12 cellular contexts compared by ENCODE assay signal in the genomic region with DNA sequence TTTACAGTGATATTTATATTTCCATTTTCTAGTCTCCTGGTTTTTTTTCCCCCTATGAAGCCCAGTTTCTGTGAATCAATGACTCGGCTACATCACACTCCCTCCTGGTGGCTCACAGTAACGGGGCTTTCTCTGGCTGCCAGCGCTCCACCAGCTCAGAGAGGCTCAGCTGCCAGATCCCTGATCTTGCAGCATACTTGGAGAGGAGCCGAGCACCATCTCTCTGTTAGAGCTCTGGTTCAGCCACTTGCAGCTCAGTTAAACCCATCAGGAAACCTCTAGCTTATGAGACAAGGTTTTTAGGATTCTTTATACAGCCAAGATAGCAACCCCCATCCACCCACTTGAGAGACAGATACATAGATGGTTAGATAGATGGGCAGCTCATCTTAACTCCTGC.
A peak's percentile ranks its signal among the peaks of the same experiment; 100 is the strongest.
DNase-seq lines count a peak whose midpoint lies in the region; ATAC-seq and TF ChIP-seq lines count a peak whose summit lies in the region.
"Had no signal": no experiment of that assay in that cellular context is flagged by ENCODE, and none has a peak within 500 bp of the region (broad histone marks: within the 10 kb centered on the region; RNA-seq: fewer than 3 reads in every experiment).

No MANE protein-coding gene starts in this region.

- no peaks in the 10 kb centered on the region for H3K36me3 ChIP-seq in heart left ventricle
- H3K36me3 ChIP-seq: ovary had no signal

- H3K4me3 ChIP-seq in AG09309 (ENCODE audit: control insufficient read depth, low read depth, low read length) (peak overlapping the region; percentile 43; the same call in 1 of the 2 replicates), heart left ventricle (peak overlapping the region in 1 of 12 donors; percentile 36)
- H3K4me3 ChIP-seq: A549, ovary had no signal

- H3K27ac ChIP-seq in angular gyrus (ENCODE audit: low read depth, low read length) (peak overlapping the region; percentile 73), heart left ventricle (no peak overlapping the region)
- H3K27ac ChIP-seq: A549, ovary had no signal

- peaks cover 0 to 22% (median 10%) of the 10 kb centered on the region in 12 donors for H3K4me1 ChIP-seq in heart left ventricle

- intact Hi-C loops in heart left ventricle (cut with DNase I), result loop anchor here in 1 of 10 donors (10.0 kb wide), 1 partner anchor 102 kb away; no protein-coding TSS in a partner anchor

- WGBS in heart left ventricle, 4 donors, result 30 to 60% (median 52%) methylated on average over 4 of the region's 4 CpGs

- TF ChIP-seq POLR2A in heart left ventricle (IDR thresholded peaks at IDR 0.05), result no peak

- no peaks in the 10 kb centered on the region for H3K9me3 ChIP-seq in heart left ventricle
- H3K9me3 ChIP-seq: A549, ovary had no signal

- no peaks in the 10 kb centered on the region for H3K27me3 ChIP-seq in heart left ventricle
- H3K27me3 ChIP-seq: ovary had no signal

- TF ChIP-seq CTCF in AG09309 (IDR thresholded peaks at IDR 0.05; ENCODE audit: control insufficient read depth, insufficient read depth, low read depth, low read length, missing control alignments), result peak; percentile 13
- no peak for TF ChIP-seq CTCF in heart left ventricle (IDR thresholded peaks at IDR 0.05)
- TF ChIP-seq CTCF in omental fat pad (IDR thresholded peaks at IDR 0.05), result no peak

- ATAC-seq in heart left ventricle, result peak; percentile 50 to 80 (median 64)
- peak; percentile 81 for ATAC-seq in omental fat pad (ENCODE audit: low FRiP score)
- ATAC-seq in HG02763 (IDR thresholded peaks at IDR 0.05; ENCODE audit: unreplicated experiment), result no peak
- ATAC-seq in GM18519 (IDR thresholded peaks at IDR 0.05; ENCODE audit: low FRiP score, unreplicated experiment), result no peak
- ATAC-seq: A549 had no signal

- DNase-seq in AG09309 (ENCODE audit: low read depth), result peak; percentile 53
- peak in 3 of 5 donors; percentile 46 to 66 (median 64) for DNase-seq in heart left ventricle
- DNase-seq in omental fat pad (ENCODE audit: low spot score), result peak; percentile 25
- no peak for DNase-seq in RPMI8226
- DNase-seq in activated CD8-positive, alpha-beta memory T cell treated with anti-CD3 and anti-CD28 coated beads for 24 hours, result no peak
- DNase-seq: activated T-cell treated with anti-CD3 and anti-CD28 coated beads, Interleukin-2, amount 50 U/mL, for 24 hours; NCI-H2171 treated with DMSO at 0.1 percent for 48 hours; ovary had no signal

Comparison
In these comparisons a context has a peak if more than half of its experiments do, and no peak if none do; other contexts are left out.
1. DNase-seq: peak in AG09309 (single experiment), heart left ventricle (3 of 5) and omental fat pad (single experiment); none in RPMI8226 (single experiment) and activated CD8-positive, alpha-beta memory T cell treated with anti-CD3 and anti-CD28 coated beads for 24 hours (single experiment).
2. ATAC-seq: peak in heart left ventricle (4 of 4) and omental fat pad (single experiment); none in HG02763 (single experiment) and GM18519 (single experiment).